ENCODE assay signal across 12 cellular contexts in genomic region chr18:23114171-23114881, GRCh38. TPM values are rescaled to one million over a fixed set of nuclear protein-coding genes. Genes with fewer than 3 reads are reported as not detected.
DNase-seq lines count a peak whose midpoint lies in the region; ATAC-seq lines count a peak whose summit lies in the region.
"Had no signal": no experiment of that assay in that cellular context is flagged by ENCODE, and none has a peak within 500 bp of the region (broad histone marks: within the 10 kb centered on the region; RNA-seq: fewer than 3 reads in every experiment).

No MANE protein-coding gene starts in this region.

- H3K9me3 ChIP-seq in HAP-1 (no peaks in the 10 kb centered on the region), SJCRH30 (replicated peaks) (no peaks in the 10 kb centered on the region)
- H3K9me3 ChIP-seq: ovary had no signal

- H3K27me3 ChIP-seq in HAP-1 (ENCODE audit: low read depth): no peaks in the 10 kb centered on the region
- H3K27me3 ChIP-seq in SJCRH30: no peaks in the 10 kb centered on the region
- H3K27me3 ChIP-seq: ovary had no signal

- in situ Hi-C loops in HAP-1 (cut with MboI; ENCODE audit: low sequenced_read_pairs): no loop called here

- peaks cover 6% of the 10 kb centered on the region in 2 donors for H3K9me3 Mint-ChIP-seq in activated T-cell treated with anti-CD3 and anti-CD28 coated beads, Interleukin-2, amount 50 U/mL, for 72 hours

- peak; percentile 45 to 77 for DNase-seq in HAP-1 (ENCODE audit: low spot score in 2 of 2)
- DNase-seq in SJCRH30: peak; percentile 62 to 71
- peak; percentile 25 for DNase-seq in iris pigment epithelial cell (ENCODE audit: low read depth)
- DNase-seq in renal cortical epithelial cell (ENCODE audit: low read depth): peak; percentile 95
- no peak for DNase-seq in NCI-H2196 treated with DMSO at 0.1 percent for 48 hours (lab: John Stamatoyannopoulos, UW; ENCODE audit: unreplicated experiment)
- no peak for DNase-seq in activated T-cell treated with anti-CD3 and anti-CD28 coated beads, Interleukin-2, amount 50 U/mL, for 72 hours
- DNase-seq: H9, NCI-H226, ovary had no signal

- H3K4me3 ChIP-seq in HAP-1: no peak overlapping the region
- peak overlapping the region; percentile 39 for H3K4me3 ChIP-seq in SJCRH30
- H3K4me3 ChIP-seq: ovary had no signal

- no peak overlapping the region for H3K27ac Mint-ChIP-seq in activated T-cell treated with anti-CD3 and anti-CD28 coated beads, Interleukin-2, amount 50 U/mL, for 72 hours

- peaks cover 10% of the 10 kb centered on the region for H3K4me1 ChIP-seq in HAP-1
- peaks cover 11% of the 10 kb centered on the region for H3K4me1 ChIP-seq in SJCRH30

- no peaks in the 10 kb centered on the region for H3K36me3 Mint-ChIP-seq in activated T-cell treated with anti-CD3 and anti-CD28 coated beads, Interleukin-2, amount 50 U/mL, for 72 hours (ENCODE audit: insufficient read depth in 2 of 2)

- peak overlapping the region; percentile 84 for H3K27ac ChIP-seq in SJCRH30
- H3K27ac ChIP-seq: HL-60, ovary had no signal

- H3K27me3 Mint-ChIP-seq in activated T-cell treated with anti-CD3 and anti-CD28 coated beads, Interleukin-2, amount 50 U/mL, for 72 hours (ENCODE audit: low read depth): no peaks in the 10 kb centered on the region

- peaks cover 11% of the 10 kb centered on the region for H3K4me1 Mint-ChIP-seq in activated T-cell treated with anti-CD3 and anti-CD28 coated beads, Interleukin-2, amount 50 U/mL, for 72 hours (ENCODE audit: low read depth)

- ATAC-seq in GM21367 (IDR thresholded peaks at IDR 0.05; ENCODE audit: unreplicated experiment) (no peak), GM18907 (IDR thresholded peaks at IDR 0.05; ENCODE audit: unreplicated experiment) (no peak)
- no peak for ATAC-seq in activated T-cell treated with anti-CD3 and anti-CD28 coated beads, Interleukin-2, amount 50 U/mL, for 72 hours (replicated peaks in 1 of 2)

- H3K4me3 Mint-ChIP-seq in activated T-cell treated with anti-CD3 and anti-CD28 coated beads, Interleukin-2, amount 50 U/mL, for 72 hours: no peak overlapping the region
- H3K4me3 Mint-ChIP-seq: H9 had no signal

- no peaks in the 10 kb centered on the region for H3K36me3 ChIP-seq in HAP-1 (replicated peaks)
- H3K36me3 ChIP-seq in SJCRH30: no peaks in the 10 kb centered on the region
- H3K36me3 ChIP-seq: ovary had no signal

RNA-seq across cellular contexts. Expression of gene CABLES1, which starts 21.0 kb away (rescaled TPM):
- total RNA-seq in SJCRH30 (2014; rRNA removed; shearing (Covaris generic)): 21.9 and 22.8 TPM in 2 replicates
- total RNA-seq in renal cortical epithelial cell: 4.7 and 7.7 TPM in 2 replicates
- 10 to 100 TPM in 1 of 2 donors, 1 to 10 TPM in 1; 5.5 to 15.0 TPM for total RNA-seq in activated T-cell treated with anti-CD3 and anti-CD28 coated beads, Interleukin-2, amount 50 U/mL, for 72 hours

Comparison
In these comparisons a context has a peak if more than half of its experiments do, and no peak if none do; other contexts are left out.
1. DNase-seq: peak in HAP-1 (2 of 2), SJCRH30 (2 of 2), iris pigment epithelial cell (single experiment) and renal cortical epithelial cell (single experiment); none in NCI-H2196 treated with DMSO at 0.1 percent for 48 hours (single experiment) and activated T-cell treated with anti-CD3 and anti-CD28 coated beads, Interleukin-2, amount 50 U/mL, for 72 hours (0 of 2).